Comparison of ENCODE assay signal across 26 cellular contexts in the genomic region with DNA sequence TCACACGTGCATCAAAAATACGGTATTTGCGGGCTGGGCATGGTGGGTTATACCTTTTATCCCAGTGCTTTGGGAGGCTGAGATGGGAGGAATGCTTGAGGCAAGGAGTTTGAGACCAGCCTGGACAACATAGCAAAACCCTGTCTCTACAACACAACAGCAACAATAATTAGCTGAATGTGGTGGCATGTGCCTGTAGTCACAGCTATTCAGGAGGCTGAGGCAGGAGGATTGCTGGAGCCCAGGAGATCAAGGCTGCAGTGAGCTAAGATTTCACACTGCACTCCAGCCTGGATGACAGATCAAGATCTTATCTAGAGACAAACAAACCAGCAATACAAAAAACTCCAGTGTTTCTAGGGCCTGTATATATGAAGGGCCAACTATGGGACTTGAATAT. TPM values are rescaled to one million over a fixed set of nuclear protein-coding genes. Genes with fewer than 3 reads are reported as not detected.
"Had no signal": no experiment of that assay in that cellular context is flagged by ENCODE, and none has a peak within 500 bp of the region (broad histone marks: within the 10 kb centered on the region; RNA-seq: fewer than 3 reads in every experiment).

No MANE protein-coding gene starts in this region.

- H3K4me3 ChIP-seq: dorsolateral prefrontal cortex, hepatocyte, left lung, ovary, psoas muscle, thyroid gland, upper lobe of left lung had no signal

- H3K27me3 ChIP-seq: dorsolateral prefrontal cortex, hepatocyte, ovary, thyroid gland, upper lobe of left lung had no signal

- ATAC-seq: left lung; naive thymus-derived CD8-positive, alpha-beta T cell; psoas muscle; right cardiac atrium; stimulated activated naive CD8-positive, alpha-beta T cell treated with anti-CD3 and anti-CD28 coated beads, Interleukin-15, amount 100 ng/mL, for 72 hours had no signal

- FAIRE-seq: colon, frontal cortex, kidney, small intestine, urothelium cell line had no signal

- H3K27ac ChIP-seq: hepatocyte, left lung, ovary, psoas muscle, thyroid gland, upper lobe of left lung had no signal

- H3K4me1 Mint-ChIP-seq: naive thymus-derived CD8-positive, alpha-beta T cell; stimulated activated naive CD8-positive, alpha-beta T cell treated with anti-CD3 and anti-CD28 coated beads, Interleukin-15, amount 100 ng/mL, for 72 hours had no signal

- H3K9me3 ChIP-seq: left lung, ovary, psoas muscle, thyroid gland, upper lobe of left lung had no signal

- H3K4me3 Mint-ChIP-seq: naive thymus-derived CD8-positive, alpha-beta T cell; stimulated activated naive CD8-positive, alpha-beta T cell treated with anti-CD3 and anti-CD28 coated beads, Interleukin-15, amount 100 ng/mL, for 72 hours had no signal

- H3K9me3 Mint-ChIP-seq: stimulated activated naive CD8-positive, alpha-beta T cell treated with anti-CD3 and anti-CD28 coated beads, Interleukin-15, amount 100 ng/mL, for 72 hours had no signal

- H3K36me3 ChIP-seq: left lung, ovary, thyroid gland, upper lobe of left lung had no signal

- DNase-seq: central memory CD4-positive, alpha-beta T cell; effector CD4-positive, alpha-beta T cell; head of caudate nucleus; kidney; left lung; mammary epithelial cell; mesendoderm; occipital lobe; ovary; psoas muscle; right cardiac atrium; small intestine; stimulated activated CD4-positive, alpha-beta T cell treated with anti-CD3 and anti-CD28 coated beads, Interleukin-12 subunit alpha, Interleukin-12 subunit beta, amount 100 ng/mL, for 4 hours; stimulated activated CD4-positive, alpha-beta T cell treated with anti-CD3 and anti-CD28 coated beads, Interleukin-1b, Interleukin-23, amount 100 ng/mL, for 48 hours; stimulated activated CD4-positive, alpha-beta T cell treated with anti-CD3 and anti-CD28 coated beads, Interleukin-4, amount 100 ng/mL, for 1 hour; stimulated activated CD8-positive, alpha-beta memory T cell treated with anti-CD3 and anti-CD28 coated beads, Interleukin-4, amount 100 ng/mL, for 48 hours; stimulated activated naive CD4-positive, alpha-beta T cell; stimulated activated naive CD8-positive, alpha-beta T cell treated with anti-CD3 and anti-CD28 coated beads, Interleukin-15, amount 100 ng/mL, for 72 hours; thyroid gland; upper lobe of left lung had no signal

- H3K4me1 ChIP-seq: psoas muscle had no signal

- H3K27ac Mint-ChIP-seq: naive thymus-derived CD8-positive, alpha-beta T cell; stimulated activated naive CD8-positive, alpha-beta T cell treated with anti-CD3 and anti-CD28 coated beads, Interleukin-15, amount 100 ng/mL, for 72 hours had no signal

- H3K36me3 Mint-ChIP-seq: naive thymus-derived CD8-positive, alpha-beta T cell had no signal

RNA-seq across cellular contexts. Expression of gene PTPRU, which starts 30.6 kb away (rescaled TPM):
- total RNA-seq: naive thymus-derived CD8-positive, alpha-beta T cell had no signal
